ENCODE assay signal across 10 cellular contexts in genomic region chr2:6352906-6353515, GRCh38.
A peak's percentile ranks its signal among the peaks of the same experiment; 100 is the strongest.
DNase-seq lines count a peak whose midpoint lies in the region; ATAC-seq and TF ChIP-seq lines count a peak whose summit lies in the region.
"Had no signal": no experiment of that assay in that cellular context is flagged by ENCODE, and none has a peak within 500 bp of the region (broad histone marks: within the 10 kb centered on the region; RNA-seq: fewer than 3 reads in every experiment).

No MANE protein-coding gene starts in this region.

- peak overlapping the region; percentile 71 for H2AFZ ChIP-seq in Karpas-422 (ENCODE audit: low read length)

- in situ Hi-C loops in astrocyte of the spinal cord (cut with HindIII; ENCODE audit: low sequenced_read_pairs): no loop called here

- H3K9ac ChIP-seq in Karpas-422 (ENCODE audit: low read length): peak overlapping the region; percentile 36

- H3K4me2 ChIP-seq in Karpas-422 (ENCODE audit: low read depth, low read length, poor library complexity, severe bottlenecking): peak overlapping the region; percentile 50

- no peaks in the 10 kb centered on the region for H3K79me2 ChIP-seq in Karpas-422 (ENCODE audit: low read length)

- H3K9me3 ChIP-seq in Karpas-422 (ENCODE audit: low read length): no peaks in the 10 kb centered on the region
- H3K9me3 ChIP-seq: thoracic aorta had no signal

- TF ChIP-seq CTCF in C4-2B (conservative IDR thresholded peaks at IDR 0.05) (peak; percentile 80), astrocyte of the spinal cord (IDR thresholded peaks at IDR 0.05; ENCODE audit: low read depth, low read length) (peak; percentile 83)

- H3K27ac ChIP-seq in C4-2B (no peak overlapping the region), Karpas-422 (ENCODE audit: low read length) (peak overlapping the region; percentile 87)
- H3K27ac ChIP-seq: HL-60, thoracic aorta had no signal

- 0 out of 2 replicates have a peak overlapping the region, but pooled peaks have one; percentile 21 for H3K4me3 ChIP-seq in Karpas-422 (ENCODE audit: low read length)
- no peak overlapping the region for H3K4me3 ChIP-seq in astrocyte of the spinal cord (ENCODE audit: low read depth, low read length)
- H3K4me3 ChIP-seq: thoracic aorta had no signal

- no peak for ATAC-seq in stimulated activated memory B cell treated with anti-CD40 and anti-IgM and Interleukin-4, amounts not matched to agents 10 μg/mL and 1 μg/mL and 100 μg/mL, for 72 hours

- H3K27me3 Mint-ChIP-seq in stimulated activated memory B cell treated with anti-CD40 and anti-IgM and Interleukin-4, amounts not matched to agents 10 μg/mL and 1 μg/mL and 100 μg/mL, for 72 hours: no peaks in the 10 kb centered on the region

- H3K36me3 Mint-ChIP-seq in stimulated activated memory B cell treated with anti-CD40 and anti-IgM and Interleukin-4, amounts not matched to agents 10 μg/mL and 1 μg/mL and 100 μg/mL, for 72 hours: peaks cover 10% of the 10 kb centered on the region

- DNase-seq in Karpas-422 (peak; percentile 58), astrocyte of the spinal cord (ENCODE audit: low read depth, low spot score) (peak; percentile 55), medulla oblongata (ENCODE audit: extremely low spot score) (peak; percentile 57), activated gamma-delta T cell (lab: John Stamatoyannopoulos, UW) (no peak), NK-92 (lab: John Stamatoyannopoulos, UW; ENCODE audit: unreplicated experiment) (no peak)
- DNase-seq in activated CD4-positive, CD25-positive, alpha-beta regulatory T cell treated with anti-CD3 and anti-CD28 coated beads, Interleukin-2, amount 50 U/mL, for 72 hours: no peak

- peaks cover 40% of the 10 kb centered on the region for H3K4me1 Mint-ChIP-seq in stimulated activated memory B cell treated with anti-CD40 and anti-IgM and Interleukin-4, amounts not matched to agents 10 μg/mL and 1 μg/mL and 100 μg/mL, for 72 hours

- H3K4me3 Mint-ChIP-seq in stimulated activated memory B cell treated with anti-CD40 and anti-IgM and Interleukin-4, amounts not matched to agents 10 μg/mL and 1 μg/mL and 100 μg/mL, for 72 hours: no peak overlapping the region

- no peaks in the 10 kb centered on the region for H3K36me3 ChIP-seq in Karpas-422 (ENCODE audit: insufficient read depth, low read length)
- H3K36me3 ChIP-seq: thoracic aorta had no signal

- H3K27me3 ChIP-seq in Karpas-422 (ENCODE audit: low read length): no peaks in the 10 kb centered on the region

- no peak overlapping the region for H3K27ac Mint-ChIP-seq in stimulated activated memory B cell treated with anti-CD40 and anti-IgM and Interleukin-4, amounts not matched to agents 10 μg/mL and 1 μg/mL and 100 μg/mL, for 72 hours

- H3K9me2 ChIP-seq in Karpas-422 (replicated peaks; ENCODE audit: insufficient read depth, low read length): no peaks in the 10 kb centered on the region

- H4K20me1 ChIP-seq in Karpas-422 (ENCODE audit: insufficient read depth, low read depth, low read length): no peaks in the 10 kb centered on the region

- H3K9me3 Mint-ChIP-seq in stimulated activated memory B cell treated with anti-CD40 and anti-IgM and Interleukin-4, amounts not matched to agents 10 μg/mL and 1 μg/mL and 100 μg/mL, for 72 hours: peaks cover 6% of the 10 kb centered on the region

- H3K4me1 ChIP-seq in Karpas-422 (ENCODE audit: low read length): peaks cover 95% of the 10 kb centered on the region

Comparison
In these comparisons a context has a peak if more than half of its experiments do, and no peak if none do; other contexts are left out.
1. DNase-seq: peak in Karpas-422 (single experiment), astrocyte of the spinal cord (single experiment) and medulla oblongata (single experiment); none in activated CD4-positive, CD25-positive, alpha-beta regulatory T cell treated with anti-CD3 and anti-CD28 coated beads, Interleukin-2, amount 50 U/mL, for 72 hours (single experiment), activated gamma-delta T cell (single experiment) and NK-92 (single experiment).